13 cellular contexts compared by ENCODE assay signal in the genomic region with DNA sequence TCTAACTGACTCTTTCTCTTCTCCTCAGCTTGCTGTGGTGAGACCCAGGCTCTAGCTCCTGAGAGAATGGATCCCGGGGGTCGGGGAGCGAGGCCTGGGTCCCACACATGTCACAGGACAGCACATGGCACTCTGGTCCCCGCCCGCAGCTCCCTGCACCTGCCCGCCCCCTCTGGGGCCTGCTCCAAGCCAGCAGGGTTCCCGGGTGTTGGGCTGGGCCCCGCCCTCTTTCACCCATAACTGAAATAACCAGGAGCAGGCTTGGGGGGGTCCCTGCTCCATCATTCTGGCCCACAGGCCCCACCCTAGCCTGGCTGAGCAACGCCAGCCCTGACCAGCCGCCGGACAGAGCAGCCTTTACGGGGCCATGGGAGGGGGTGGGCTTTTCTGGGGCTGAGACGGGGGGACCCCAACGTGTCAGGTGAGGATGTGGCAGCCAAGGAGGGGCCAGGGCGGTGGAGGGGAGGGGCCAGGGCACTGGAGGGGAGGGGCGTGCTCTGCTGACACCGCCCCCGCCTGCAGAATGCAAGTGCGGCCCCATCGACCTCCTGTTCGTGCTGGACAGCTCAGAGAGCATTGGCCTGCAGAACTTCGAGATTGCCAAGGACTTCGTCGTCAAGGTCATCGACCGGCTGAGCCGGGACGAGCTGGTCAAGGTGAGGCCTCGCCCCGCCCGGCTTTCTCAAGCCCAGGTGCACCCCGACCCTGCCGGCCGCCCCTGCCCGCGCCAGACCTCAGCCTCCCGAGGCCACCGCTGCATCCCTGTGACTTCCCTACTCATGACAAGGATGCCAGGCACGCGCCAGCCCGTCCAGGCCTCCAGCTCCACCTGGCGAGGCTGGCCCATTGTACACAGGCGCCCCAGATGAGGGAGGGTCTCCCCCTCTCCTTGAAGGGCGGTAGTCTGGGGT. TPM values are rescaled to one million over a fixed set of nuclear protein-coding genes. Genes with fewer than 3 reads are reported as not detected.
DNase-seq lines count a peak whose midpoint lies in the region; ATAC-seq, FAIRE-seq and TF ChIP-seq lines count a peak whose summit lies in the region.
"Had no signal": no experiment of that assay in that cellular context is flagged by ENCODE, and none has a peak within 500 bp of the region (broad histone marks: within the 10 kb centered on the region; RNA-seq: fewer than 3 reads in every experiment).

No MANE protein-coding gene starts in this region.

- no peak for FAIRE-seq in pancreas (lab: Jason Lieb, UNC)
- FAIRE-seq: bronchial epithelial cell, H54 had no signal

- no peaks in the 10 kb centered on the region for H3K27me3 ChIP-seq in H7 (ENCODE audit: control insufficient read depth, insufficient read depth, low read length)
- H3K27me3 ChIP-seq in RWPE2 (ENCODE audit: insufficient read depth, poor library complexity, severe bottlenecking): no peaks in the 10 kb centered on the region
- no peaks in the 10 kb centered on the region for H3K27me3 ChIP-seq in heart right ventricle
- no peaks in the 10 kb centered on the region for H3K27me3 ChIP-seq in pancreas

- H3K36me3 ChIP-seq in H7 (replicated peaks; ENCODE audit: control insufficient read depth, insufficient read depth, low read length): no peaks in the 10 kb centered on the region; the same call in none of the 2 replicates
- H3K36me3 ChIP-seq in RWPE2 (ENCODE audit: low read depth): no peaks in the 10 kb centered on the region
- peaks cover 0 to 88% (median 53%) of the 10 kb centered on the region in 9 donors for H3K36me3 ChIP-seq in heart right ventricle
- H3K36me3 ChIP-seq in pancreas: no peaks in the 10 kb centered on the region

- no peaks in the 10 kb centered on the region for H3K4me1 ChIP-seq in RWPE2 (ENCODE audit: insufficient read depth, poor library complexity, severe bottlenecking)
- H3K4me1 ChIP-seq in heart right ventricle: no peaks in the 10 kb centered on the region
- H3K4me1 ChIP-seq in pancreas: no peaks in the 10 kb centered on the region

- WGBS in heart right ventricle, 2 donors: 80 to 83% methylated on average over 44 of the region's 44 CpGs
- WGBS in pancreas, 2 donors: 79 to 83% methylated on average over 38 to 44 of the region's 44 CpGs

- H3K4me3 ChIP-seq in H7 (ENCODE audit: insufficient read depth, low read depth, low read length): no peak overlapping the region
- H3K4me3 ChIP-seq in RWPE2 (ENCODE audit: severe bottlenecking): no peak overlapping the region
- H3K4me3 ChIP-seq in heart right ventricle: no peak overlapping the region
- H3K4me3 ChIP-seq in pancreas: no peak overlapping the region

- TF ChIP-seq CTCF in RWPE2 (IDR thresholded peaks at IDR 0.05; ENCODE audit: poor library complexity, severe bottlenecking) (no peak), heart right ventricle (IDR thresholded peaks at IDR 0.05) (no peak), pancreas (IDR thresholded peaks at IDR 0.05) (no peak)

- ATAC-seq in RWPE2 (ENCODE audit: low read depth) (peak; percentile 17; the same call in 1 of the 3 replicates), heart right ventricle (peak in 2 of 8 donors; percentile 1 to 4), pancreas (peak in 1 of 4 donors; percentile 20), HG03378 (IDR thresholded peaks at IDR 0.05; ENCODE audit: unreplicated experiment) (no peak)

- H3K9me3 ChIP-seq in RWPE2 (ENCODE audit: severe bottlenecking) (no peaks in the 10 kb centered on the region), heart right ventricle (peaks cover 0 to 4% (median 0%) of the 10 kb centered on the region in 11 donors), pancreas (no peaks in the 10 kb centered on the region)

- DNase-seq in H7 (peak; percentile 82), RWPE2 (ENCODE audit: low spot score) (peak; percentile 56), heart right ventricle (peak; percentile 4 to 16), pancreas (peak in 4 of 6 donors; percentile 12 to 52 (median 38)), NOMO-1 treated with dmso at 0.1 percent for 144 hours (lab: John Stamatoyannopoulos, UW; ENCODE audit: unreplicated experiment) (no peak), cerebellum (ENCODE audit: low spot score) (no peak)
- DNase-seq: NCI-H1092 treated with DMSO at 0.1 percent for 48 hours, NCI-H69, SHP77 treated with DMSO at 0.1 percent for 48 hours had no signal

- H3K27ac ChIP-seq in RWPE2 (ENCODE audit: poor library complexity, severe bottlenecking) (no peak overlapping the region), heart right ventricle (no peak overlapping the region), pancreas (no peak overlapping the region)
- H3K27ac ChIP-seq: epithelial cell of prostate had no signal

- intact Hi-C loops in heart right ventricle (cut with DNase I): no loop called here
- intact Hi-C loops in pancreas (cut with DNase I): no loop called here

RNA-seq across cellular contexts. Expression of a gene that starts 19.4 kb away (rescaled TPM):
- total RNA-seq in H7 (2014; rRNA removed; shearing (Covaris generic)): 243 and 283 TPM in 2 replicates
- 100 to 1,000 TPM in 5 of 10 donors, 10 to 100 TPM in 5; 71.9 to 260 (median 100) TPM for total RNA-seq in heart right ventricle
- polyA plus RNA-seq in heart right ventricle: 100 to 1,000 TPM; 209 to 388 TPM
- total RNA-seq in pancreas: 100 to 1,000 TPM in 1 of 6 donors, 10 to 100 TPM in 5; 22.9 to 101 (median 41.9) TPM
- polyA plus RNA-seq in pancreas: 100 to 1,000 TPM in 1 of 2 donors, 10 to 100 TPM in 1; 97.4 to 131 TPM
- 88.8 TPM for total RNA-seq in cerebellum

Comparison
In these comparisons a context has a peak if more than half of its experiments do, and no peak if none do; other contexts are left out.
1. DNase-seq: peak in H7 (single experiment), RWPE2 (single experiment), heart right ventricle (2 of 2) and pancreas (4 of 6); none in NOMO-1 treated with dmso at 0.1 percent for 144 hours (single experiment) and cerebellum (single experiment).